Comparison of ENCODE assay signal across 18 cellular contexts in genomic region chr17:14738652-14738988, GRCh38.
DNase-seq lines count a peak whose midpoint lies in the region; ATAC-seq and TF ChIP-seq lines count a peak whose summit lies in the region.
"Had no signal": no experiment of that assay in that cellular context is flagged by ENCODE, and none has a peak within 500 bp of the region (broad histone marks: within the 10 kb centered on the region; RNA-seq: fewer than 3 reads in every experiment).

No MANE protein-coding gene starts in this region.

- no peaks in the 10 kb centered on the region for H3K36me3 ChIP-seq in GM23248 (ENCODE audit: low read depth)
- H3K36me3 ChIP-seq in brain microvascular endothelial cell (replicated peaks), result no peaks in the 10 kb centered on the region
- H3K36me3 ChIP-seq in skeletal muscle satellite cell (ENCODE audit: insufficient read depth, low read length), result no peaks in the 10 kb centered on the region
- H3K36me3 ChIP-seq: colonic mucosa, left ventricle myocardium inferior, tibial artery had no signal

- H4K20me1 ChIP-seq in GM23248 (ENCODE audit: insufficient read depth), result no peaks in the 10 kb centered on the region

- 71 to 77% methylated on average over 7 of the region's 7 CpGs for WGBS in GM23248 (ENCODE audit: low coverage in 1 of 2, low lambda C conversion rate in 2 of 2, missing lambda C conversion rate in 2 of 2), 2 experiments

- in situ Hi-C loops in GM23248 (cut with MboI) (no loop called here), brain microvascular endothelial cell (cut with HindIII; ENCODE audit: low pct_ligation_motif_present, low sequenced_read_pairs) (no loop called here)

- H3K27me3 Mint-ChIP-seq in glutamatergic neuron (ENCODE audit: unreplicated experiment), result no peaks in the 10 kb centered on the region
- H3K27me3 Mint-ChIP-seq in stimulated activated naive CD8-positive, alpha-beta T cell treated with anti-CD3 and anti-CD28 coated beads, Interleukin-15, amount 100 ng/mL, for 72 hours, result peaks cover 8% of the 10 kb centered on the region
- H3K27me3 Mint-ChIP-seq: activated CD4-positive, alpha-beta T cell treated with anti-CD3 and anti-CD28 coated beads, Interleukin-2, amount 10 ng/mL, durations not matched to agents 7 days and 5 days had no signal

- peak overlapping the region; percentile 30 for H3K4me2 ChIP-seq in GM23248 (ENCODE audit: unreplicated experiment)
- peak overlapping the region; percentile 56 for H3K4me2 ChIP-seq in skeletal muscle satellite cell (ENCODE audit: low read length)

- H3K27ac ChIP-seq in GM23248, result peak overlapping the region; percentile 79
- H3K27ac ChIP-seq in brain microvascular endothelial cell, result peak overlapping the region; percentile 71
- H3K27ac ChIP-seq: colonic mucosa, left ventricle myocardium inferior had no signal

- H3K9ac ChIP-seq in GM23248, result peak overlapping the region; percentile 25; the same call in 1 of the 2 replicates
- peak overlapping the region; percentile 70 for H3K9ac ChIP-seq in skeletal muscle satellite cell (ENCODE audit: low read depth, low read length)

- peak; percentile 19 for ATAC-seq in left lobe of liver
- ATAC-seq in stimulated activated naive CD8-positive, alpha-beta T cell treated with anti-CD3 and anti-CD28 coated beads, Interleukin-15, amount 100 ng/mL, for 72 hours, result no peak
- ATAC-seq: T-cell had no signal

- H3K9me3 ChIP-seq in GM23248 (ENCODE audit: low read depth) (no peaks in the 10 kb centered on the region), skeletal muscle satellite cell (replicated peaks; ENCODE audit: low read length) (no peaks in the 10 kb centered on the region)
- H3K9me3 ChIP-seq: colonic mucosa, left ventricle myocardium inferior, tibial artery had no signal

- H3K4me1 ChIP-seq in GM23248 (ENCODE audit: insufficient read depth) (peaks cover 21% of the 10 kb centered on the region), skeletal muscle satellite cell (ENCODE audit: control insufficient read depth, insufficient read depth, low read length) (peaks cover 51% of the 10 kb centered on the region)
- H3K4me1 ChIP-seq: colonic mucosa, left ventricle myocardium inferior, tibial artery had no signal

- H3K4me3 ChIP-seq in GM23248, result no peak overlapping the region
- no peak overlapping the region for H3K4me3 ChIP-seq in brain microvascular endothelial cell (ENCODE audit: low read depth, low read length)
- H3K4me3 ChIP-seq in skeletal muscle satellite cell (ENCODE audit: low read length), result peak overlapping the region; percentile 35
- H3K4me3 ChIP-seq: colonic mucosa, left ventricle myocardium inferior, tibial artery had no signal

- H3K27me3 ChIP-seq in GM23248 (replicated peaks; ENCODE audit: insufficient read depth), result no peaks in the 10 kb centered on the region
- no peaks in the 10 kb centered on the region for H3K27me3 ChIP-seq in brain microvascular endothelial cell (replicated peaks)
- H3K27me3 ChIP-seq in skeletal muscle satellite cell (ENCODE audit: control insufficient read depth, insufficient read depth, low read length), result no peaks in the 10 kb centered on the region
- H3K27me3 ChIP-seq: colonic mucosa had no signal

- no peak for DNase-seq in GM23248
- no peak for DNase-seq in brain microvascular endothelial cell
- no peak for DNase-seq in left lobe of liver (ENCODE audit: low spot score)
- DNase-seq in stimulated activated CD4-positive, alpha-beta T cell treated with anti-CD3 and anti-CD28 coated beads, Interleukin-1b, Interleukin-23, amount 100 ng/mL, for 48 hours, result no peak
- no peak for DNase-seq in GOT3 (lab: John Stamatoyannopoulos, UW)
- no peak for DNase-seq in glutamatergic neuron
- DNase-seq in stimulated activated naive CD8-positive, alpha-beta T cell treated with anti-CD3 and anti-CD28 coated beads, Interleukin-15, amount 100 ng/mL, for 72 hours, result no peak
- DNase-seq: activated CD4-positive, alpha-beta T cell treated with anti-CD3 and anti-CD28 coated beads, Interleukin-2, amount 10 ng/mL, durations not matched to agents 7 days and 5 days; activated naive CD4-positive, alpha-beta T cell treated with Interleukin-2 at 50 U/mL for 16 hours; colonic mucosa; NCI-H1417 treated with DMSO at 0.1 percent for 48 hours; posterior cingulate gyrus; RPMI8226; small intestine had no signal

- no peaks in the 10 kb centered on the region for H3K9me3 Mint-ChIP-seq in glutamatergic neuron (ENCODE audit: unreplicated experiment)
- no peaks in the 10 kb centered on the region for H3K9me3 Mint-ChIP-seq in stimulated activated naive CD8-positive, alpha-beta T cell treated with anti-CD3 and anti-CD28 coated beads, Interleukin-15, amount 100 ng/mL, for 72 hours
- H3K9me3 Mint-ChIP-seq: activated CD4-positive, alpha-beta T cell treated with anti-CD3 and anti-CD28 coated beads, Interleukin-2, amount 10 ng/mL, durations not matched to agents 7 days and 5 days; T-cell had no signal

- H3F3A ChIP-seq in GM23248 (ENCODE audit: insufficient read depth), result peaks cover 15% of the 10 kb centered on the region; the same call in 1 of the 2 replicates

- H3K79me2 ChIP-seq in GM23248 (ENCODE audit: insufficient read depth), result no peaks in the 10 kb centered on the region

- H2AFZ ChIP-seq in GM23248, result no peak overlapping the region

- no peaks in the 10 kb centered on the region for H3K9me2 ChIP-seq in GM23248 (ENCODE audit: insufficient read depth)

- H3K4me1 Mint-ChIP-seq in glutamatergic neuron (ENCODE audit: low read depth, unreplicated experiment), result peaks cover 31% of the 10 kb centered on the region
- no peaks in the 10 kb centered on the region for H3K4me1 Mint-ChIP-seq in stimulated activated naive CD8-positive, alpha-beta T cell treated with anti-CD3 and anti-CD28 coated beads, Interleukin-15, amount 100 ng/mL, for 72 hours
- H3K4me1 Mint-ChIP-seq: activated CD4-positive, alpha-beta T cell treated with anti-CD3 and anti-CD28 coated beads, Interleukin-2, amount 10 ng/mL, durations not matched to agents 7 days and 5 days; T-cell had no signal

- H3K27ac Mint-ChIP-seq in glutamatergic neuron (ENCODE audit: unreplicated experiment), result no peak overlapping the region
- no peak overlapping the region for H3K27ac Mint-ChIP-seq in stimulated activated naive CD8-positive, alpha-beta T cell treated with anti-CD3 and anti-CD28 coated beads, Interleukin-15, amount 100 ng/mL, for 72 hours
- H3K27ac Mint-ChIP-seq: activated CD4-positive, alpha-beta T cell treated with anti-CD3 and anti-CD28 coated beads, Interleukin-2, amount 10 ng/mL, durations not matched to agents 7 days and 5 days; T-cell had no signal

- TF ChIP-seq CTCF in brain microvascular endothelial cell (IDR thresholded peaks at IDR 0.05; ENCODE audit: low read depth, low read length, missing control alignments), result no peak
- no peak for TF ChIP-seq CTCF in glutamatergic neuron (IDR thresholded peaks at IDR 0.05; ENCODE audit: partially characterized antibody, unreplicated experiment)

- H3K36me3 Mint-ChIP-seq in glutamatergic neuron (ENCODE audit: unreplicated experiment), result peaks cover 4% of the 10 kb centered on the region
- H3K36me3 Mint-ChIP-seq: T-cell had no signal

- H3K4me3 Mint-ChIP-seq in glutamatergic neuron (ENCODE audit: unreplicated experiment), result no peak overlapping the region
- H3K4me3 Mint-ChIP-seq in stimulated activated naive CD8-positive, alpha-beta T cell treated with anti-CD3 and anti-CD28 coated beads, Interleukin-15, amount 100 ng/mL, for 72 hours, result no peak overlapping the region
- H3K4me3 Mint-ChIP-seq: activated CD4-positive, alpha-beta T cell treated with anti-CD3 and anti-CD28 coated beads, Interleukin-2, amount 10 ng/mL, durations not matched to agents 7 days and 5 days; T-cell had no signal
